Comparison of ENCODE assay signal across 11 cellular contexts in genomic region chr2:101766337-101766736, GRCh38.
DNase-seq lines count a peak whose midpoint lies in the region; ATAC-seq, FAIRE-seq and TF ChIP-seq lines count a peak whose summit lies in the region.
"Had no signal": no experiment of that assay in that cellular context is flagged by ENCODE, and none has a peak within 500 bp of the region (broad histone marks: within the 10 kb centered on the region; RNA-seq: fewer than 3 reads in every experiment).

No MANE protein-coding gene starts in this region.

- H3K9me3 ChIP-seq in A549, result no peaks in the 10 kb centered on the region
- no peaks in the 10 kb centered on the region for H3K9me3 ChIP-seq in HEK293 (ENCODE audit: control insufficient read depth, insufficient read depth, low read depth, low read length)
- H3K9me3 ChIP-seq in naive thymus-derived CD4-positive, alpha-beta T cell (ENCODE audit: control insufficient read depth in 2 of 3, low read length in 3 of 3), result no peaks in the 10 kb centered on the region

- H3K4me3 ChIP-seq in A549, result peak overlapping the region; percentile 1; the same call in 1 of the 3 replicates
- no peak overlapping the region for H3K4me3 ChIP-seq in HEK293 (ENCODE audit: low read depth, low read length)
- H3K4me3 ChIP-seq in naive thymus-derived CD4-positive, alpha-beta T cell (ENCODE audit: low read length), result no peak overlapping the region

- ATAC-seq in A549, result no peak
- no peak for ATAC-seq in naive thymus-derived CD4-positive, alpha-beta T cell

- H3K4me3 Mint-ChIP-seq in naive thymus-derived CD4-positive, alpha-beta T cell, result peak overlapping the region in 9 of 10 donors; percentile 15 to 77 (median 50)

- H3K4me1 Mint-ChIP-seq in naive thymus-derived CD4-positive, alpha-beta T cell, result peaks cover 56 to 99% (median 96%) of the 10 kb centered on the region in 7 donors

- DNase-seq in A549 (ENCODE audit: low read depth in 1 of 2, low spot score in 1 of 2), result no peak
- no peak for DNase-seq in naive thymus-derived CD4-positive, alpha-beta T cell
- no peak for DNase-seq in foreskin melanocyte
- no peak for DNase-seq in T1000 (lab: John Stamatoyannopoulos, UW)
- DNase-seq in HUDEP-2 (lab: John Stamatoyannopoulos, UW; ENCODE audit: unreplicated experiment in 76 of 76), result no peak
- DNase-seq in NCI-H345 treated with DMSO at 0.1 percent for 48 hours (lab: John Stamatoyannopoulos, UW; ENCODE audit: unreplicated experiment), result no peak
- DNase-seq: activated CD4-positive, alpha-beta T cell treated with anti-CD3 and anti-CD28 coated beads, Interleukin-2, amount 50 U/mL, for 4 hours; NCI-H1105; posterior cingulate gyrus had no signal

- TF ChIP-seq EP300 in A549 (IDR thresholded peaks at IDR 0.05), result no peak

- TF ChIP-seq CTCF in A549 (IDR thresholded peaks at IDR 0.05) (no peak), HEK293 (tag by site-specific recombination; IDR thresholded peaks at IDR 0.05) (no peak)

- peak overlapping the region; percentile 71 for H3K4me2 ChIP-seq in A549

- H3K4me1 ChIP-seq in A549 (peaks cover 89% of the 10 kb centered on the region), HEK293 (ENCODE audit: control insufficient read depth, insufficient read depth, low read length) (peaks cover 37% of the 10 kb centered on the region)
- H3K4me1 ChIP-seq in naive thymus-derived CD4-positive, alpha-beta T cell (ENCODE audit: control insufficient read depth in 2 of 2, insufficient read depth in 2 of 2, low read length in 2 of 2), result peaks cover 17 to 65% of the 10 kb centered on the region in 2 donors

- TF ChIP-seq RAD21 in A549 (conservative IDR thresholded peaks at IDR 0.05 in 1 of 2, IDR thresholded peaks at IDR 0.05 in 1 of 2), result no peak

- peak overlapping the region; percentile 13 to 90 (median 65) for H3K27ac Mint-ChIP-seq in naive thymus-derived CD4-positive, alpha-beta T cell

- intact Hi-C loops in naive thymus-derived CD4-positive, alpha-beta T cell (cut with micrococcal nuclease), result loop anchor here (2.0 to 5.0 kb wide), 2 partner anchors 14 to 49 kb away; no protein-coding TSS in a partner anchor

- H3K27me3 ChIP-seq in naive thymus-derived CD4-positive, alpha-beta T cell (ENCODE audit: control insufficient read depth in 2 of 2, insufficient read depth in 2 of 2, low read length in 2 of 2), result no peaks in the 10 kb centered on the region

- FAIRE-seq in A549 (lab: Jason Lieb, UNC), result no peak

- no peak for TF ChIP-seq POLR2A in A549 (IDR thresholded peaks at IDR 0.05; ENCODE audit: low read length)

- H3K27ac ChIP-seq in A549 (peak overlapping the region; percentile 41 to 68; a peak in 4 of 6 replicates), HEK293 (ENCODE audit: extremely low read depth, low read depth, low read length) (no peak overlapping the region), cingulate gyrus (ENCODE audit: low read depth, low read length) (peak overlapping the region; percentile 84)
- H3K27ac ChIP-seq in naive thymus-derived CD4-positive, alpha-beta T cell (ENCODE audit: low read depth, low read length), result peak overlapping the region; percentile 31

- H3K27me3 Mint-ChIP-seq in naive thymus-derived CD4-positive, alpha-beta T cell, result no peaks in the 10 kb centered on the region

- POLR2A ChIA-PET in A549 (lab: Yijun Ruan, JAX) (interaction anchor here (1.1 kb wide), 1 partner anchor 10 kb away, joined by 3 read pairs; no protein-coding TSS in a partner anchor), HEK293 (lab: Yijun Ruan, JAX) (no interaction called here)
- POLR2A ChIA-PET in naive thymus-derived CD4-positive, alpha-beta T cell (lab: Charles Lee), result interaction anchor here (0.7 to 1.4 kb wide), 4 partner anchors 10 to 62 kb away, joined by 3 to 4 read pairs (median 4); no protein-coding TSS in a partner anchor

- H3K9me3 Mint-ChIP-seq in naive thymus-derived CD4-positive, alpha-beta T cell, result no peaks in the 10 kb centered on the region

- H3K36me3 Mint-ChIP-seq in naive thymus-derived CD4-positive, alpha-beta T cell, result peaks cover 0 to 2% (median 0%) of the 10 kb centered on the region in 5 donors

- CTCF ChIA-PET in A549 (lab: Yijun Ruan, JAX), result interaction anchor here (0.7 to 1.6 kb wide), 5 partner anchors 10 to 626 kb away, joined by 3 read pairs; partner anchors contain the start of gene MAP4K4
- CTCF ChIA-PET in HEK293 (lab: Yijun Ruan, JAX), result interaction anchor here (1.7 kb wide), 1 partner anchor 16 kb away, joined by 4 read pairs; no protein-coding TSS in a partner anchor
- CTCF ChIA-PET in naive thymus-derived CD4-positive, alpha-beta T cell (lab: Charles Lee), result interaction anchor here (0.6 to 0.9 kb wide), 3 partner anchors 68 to 271 kb away, joined by 3 read pairs; no protein-coding TSS in a partner anchor

- WGBS in A549 (ENCODE audit: missing lambda C conversion rate), result 70% methylated on average over 2 of the region's 2 CpGs

- no peaks in the 10 kb centered on the region for H3K36me3 ChIP-seq in HEK293 (ENCODE audit: control insufficient read depth in 2 of 2, insufficient read depth in 1 of 2, low read length in 2 of 2)
- H3K36me3 ChIP-seq in naive thymus-derived CD4-positive, alpha-beta T cell (ENCODE audit: control insufficient read depth in 2 of 3, insufficient read depth in 3 of 3, low read length in 3 of 3), result no peaks in the 10 kb centered on the region

TF ChIP-seq in A549, 52 proteins besides CTCF, POLR2A, EP300 and RAD21:
- no peak for TF ChIP-seq JUNB (IDR thresholded peaks at IDR 0.05)
- TF ChIP-seq TFCP2L1 (CRISPR knock-in tag; IDR thresholded peaks at IDR 0.05), result no peak
- TF ChIP-seq EHMT2 (IDR thresholded peaks at IDR 0.05; ENCODE audit: low read depth), result no peak
- TF ChIP-seq HOXB5 (CRISPR knock-in tag; IDR thresholded peaks at IDR 0.05), result no peak
- no peak for TF ChIP-seq ESRRA (IDR thresholded peaks at IDR 0.05; ENCODE audit: borderline replicate concordance, low read length)

TF ChIP-seq in HEK293, 187 proteins besides CTCF, POLR2A, EP300 and RAD21:
- TF ChIP-seq KLF10 (tag by site-specific recombination; IDR thresholded peaks at IDR 0.05) (peak; percentile 56; the same call in 1 of the 2 replicates), ZNF138 (tag by site-specific recombination; IDR thresholded peaks at IDR 0.05; ENCODE audit: borderline replicate concordance) (no peak), PRDM10 (tag by site-specific recombination; IDR thresholded peaks at IDR 0.05) (no peak), KLF16 (tag by site-specific recombination; IDR thresholded peaks at IDR 0.05) (no peak)
